ENCODE assay signal across 1 cellular context in genomic region chr2:201151127-201152074, GRCh38.
TF ChIP-seq lines count a peak whose summit lies in the region.

No MANE protein-coding gene starts in this region.

TF ChIP-seq in K562, 482 proteins besides CTCF, POLR2A, EP300 and RAD21 (continued from another document and continues in another):
- TF ChIP-seq PATZ1 (CRISPR knock-in tag; IDR thresholded peaks at IDR 0.05; ENCODE audit: borderline replicate concordance) (no peak), JUN (IDR thresholded peaks at IDR 0.05; ENCODE audit: borderline replicate concordance, low read depth, low read length) (peak; percentile 57; the same call in 1 of the 2 replicates), JUN (CRISPR knock-in tag; IDR thresholded peaks at IDR 0.05; ENCODE audit: borderline replicate concordance) (no peak), C11orf30 (IDR thresholded peaks at IDR 0.05; ENCODE audit: low read depth) (peak; percentile 20; the same call in 1 of the 2 replicates), SMARCE1 (IDR thresholded peaks at IDR 0.05) (peak; percentile 83), TBL1XR1 (IDR thresholded peaks at IDR 0.05; ENCODE audit: low read length in 2 of 2) (peak in 1 of 2 experiments; percentile 42; a peak in 1 of 4 replicates), NUFIP1 (IDR thresholded peaks at IDR 0.05; ENCODE audit: partially characterized antibody) (no peak), ZNF395 (CRISPR knock-in tag; IDR thresholded peaks at IDR 0.05) (0 out of 2 replicates have a peak, but pooled peaks have one; percentile 10), KLF1 (tag; IDR thresholded peaks at IDR 0.05) (no peak), TEAD4 (IDR thresholded peaks at IDR 0.05; ENCODE audit: low read length) (peak; percentile 67; the same call in 1 of the 2 replicates), TEAD4 (CRISPR knock-in tag; IDR thresholded peaks at IDR 0.05; ENCODE audit: borderline replicate concordance) (no peak), HNRNPH1 (optimal IDR thresholded peaks at IDR 0.05; ENCODE audit: low read depth, low read length) (no peak), ZNF75A (CRISPR knock-in tag; IDR thresholded peaks at IDR 0.05) (no peak), SPI1 (IDR thresholded peaks at IDR 0.05; ENCODE audit: borderline replicate concordance, low read depth, low read length) (peak; percentile 56), KLF16 (IDR thresholded peaks at IDR 0.05) (no peak), SOX6 (IDR thresholded peaks at IDR 0.05) (peak; percentile 55; the same call in 1 of the 2 replicates), CEBPG (CRISPR knock-in tag; IDR thresholded peaks at IDR 0.05) (no peak), CEBPG (tag; conservative IDR thresholded peaks at IDR 0.05 in 1 of 2, IDR thresholded peaks at IDR 0.05 in 1 of 2) (peak in 1 of 2 experiments; percentile 47; a peak in 1 of 4 replicates), MAFG (tag; conservative IDR thresholded peaks at IDR 0.05) (peak; percentile 29; the same call in 1 of the 2 replicates), SMARCA4 (IDR thresholded peaks at IDR 0.05) (peak; percentile 62; the same call in 1 of the 2 replicates), ZNF311 (CRISPR knock-in tag; IDR thresholded peaks at IDR 0.05) (no peak), DPF2 (IDR thresholded peaks at IDR 0.05) (peak; percentile 61), GABPA (tag; conservative IDR thresholded peaks at IDR 0.05; ENCODE audit: low read depth) (peak; percentile 61), SRF (CRISPR knock-in tag; IDR thresholded peaks at IDR 0.05) (no peak), AFF1 (IDR thresholded peaks at IDR 0.05; ENCODE audit: low read depth in 1 of 2, partially characterized antibody in 2 of 2) (no peak), ZNF655 (CRISPR knock-in tag; IDR thresholded peaks at IDR 0.05) (no peak), ETV1 (tag; conservative IDR thresholded peaks at IDR 0.05; ENCODE audit: low read depth) (0 out of 2 replicates have a peak, but pooled peaks have one; percentile 29), MNT (conservative IDR thresholded peaks at IDR 0.05) (no peak), ZBTB5 (IDR thresholded peaks at IDR 0.05) (no peak), ZNF644 (tag; IDR thresholded peaks at IDR 0.05; ENCODE audit: low read depth) (0 out of 2 replicates have a peak, but pooled peaks have one; percentile 12), PHB (CRISPR knock-in tag; IDR thresholded peaks at IDR 0.05) (no peak), ZNF318 (IDR thresholded peaks at IDR 0.05; ENCODE audit: borderline replicate concordance in 1 of 2, low read depth in 1 of 2) (peak in 1 of 2 experiments; percentile 31; a peak in 1 of 4 replicates), HMG20A (CRISPR knock-in tag; conservative IDR thresholded peaks at IDR 0.05) (no peak), ATF7 (IDR thresholded peaks at IDR 0.05) (peak; percentile 78), HNRNPUL1 (IDR thresholded peaks at IDR 0.05; ENCODE audit: low read length) (no peak), IRF1 (CRISPR knock-in tag; IDR thresholded peaks at IDR 0.05; ENCODE audit: borderline replicate concordance) (no peak), ZNF79 (CRISPR knock-in tag; IDR thresholded peaks at IDR 0.05; ENCODE audit: low read depth) (no peak), MAFF (IDR thresholded peaks at IDR 0.05; ENCODE audit: low read length) (peak; percentile 51; the same call in 1 of the 2 replicates), ZNF134 (CRISPR knock-in tag; conservative IDR thresholded peaks at IDR 0.05) (peak; percentile 62; the same call in 1 of the 2 replicates), FOSL1 (tag; conservative IDR thresholded peaks at IDR 0.05) (peak; percentile 96), LARP7 (IDR thresholded peaks at IDR 0.05) (no peak)
